In the genomic region with DNA sequence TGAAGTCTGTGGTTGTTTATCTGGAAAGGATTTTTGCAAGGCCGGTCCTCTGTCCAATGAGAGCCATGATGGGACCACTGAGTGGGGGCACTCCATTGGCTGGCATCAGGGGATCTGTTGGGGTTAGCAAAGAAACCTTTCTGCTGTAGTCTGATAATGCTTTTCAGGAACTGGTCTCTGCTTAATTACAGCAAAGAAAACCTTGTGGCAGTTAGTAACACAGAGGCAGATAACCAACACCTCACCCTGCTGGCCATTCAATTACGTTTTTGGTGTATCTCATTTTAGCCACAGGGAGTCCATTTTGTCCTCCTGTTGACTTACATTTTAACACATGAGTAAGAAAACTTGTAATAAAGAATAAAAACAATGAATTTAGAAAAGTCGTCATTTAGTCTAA, we compare ENCODE assay signal across 30 cellular contexts.
"Had no signal": no experiment of that assay in that cellular context is flagged by ENCODE, and none has a peak within 500 bp of the region (broad histone marks: within the 10 kb centered on the region; RNA-seq: fewer than 3 reads in every experiment).

No MANE protein-coding gene starts in this region.

- H3K9me3 Mint-ChIP-seq: activated CD4-positive, alpha-beta T cell treated with anti-CD3 and anti-CD28 coated beads, Interleukin-2, amount 10 ng/mL, durations not matched to agents 24 days and 14 days; activated naive CD4-positive, alpha-beta T cell treated with anti-CD3 and anti-CD28 coated beads for 36 hours had no signal

- H2AFZ ChIP-seq: PC-9 had no signal

- H3K4me2 ChIP-seq: PC-9 had no signal

- DNase-seq: activated CD4-positive, alpha-beta T cell treated with anti-CD3 and anti-CD28 coated beads, Interleukin-2, amount 10 ng/mL, durations not matched to agents 24 days and 14 days; activated CD4-positive, alpha-beta T cell treated with anti-CD3 and anti-CD28 coated beads, Interleukin-2, amount 50 U/mL, for 4 hours; activated CD8-positive, alpha-beta T cell treated with anti-CD3 and anti-CD28 coated beads for 36 hours; activated gamma-delta T cell treated with Interleukin-2 at 50 U/mL for 16 hours; activated naive CD4-positive, alpha-beta T cell treated with anti-CD3 and anti-CD28 coated beads for 36 hours; activated T-cell treated with anti-CD3 and anti-CD28 coated beads, Interleukin-2, amount 50 U/mL, for 1 hour; activated T-cell treated with anti-CD3 and anti-CD28 coated beads, Interleukin-2, amount 50 U/mL, for 72 hours; adrenal gland; body of pancreas; Karpas-422; NCI-H1105; NCI-H1417 treated with DMSO at 0.1 percent for 48 hours; NCI-H187 treated with DMSO at 0.1 percent for 48 hours; NCI-H2081 treated with DMSO at 0.1 percent for 48 hours; NCI-H226; NCI-H446 treated with DMSO at 0.1 percent for 48 hours; NCI-H524; NCI-H748 treated with DMSO at 0.1 percent for 48 hours; NK-92 treated with Interleukin-12 subunit alpha and Interleukin-12 subunit beta, amount 100 ng/mL, for 24 hours; PC-9; SW 1271; T-helper 1 cell; T-helper 2 cell; T-helper 9 cell; WERI-Rb-1 had no signal

- H3K4me1 ChIP-seq: adrenal gland, body of pancreas, breast epithelium had no signal

- H3K36me3 Mint-ChIP-seq: activated naive CD4-positive, alpha-beta T cell treated with anti-CD3 and anti-CD28 coated beads, Interleukin-2, amount 50 U/mL, for 72 hours had no signal

- H3K4me1 Mint-ChIP-seq: activated CD4-positive, alpha-beta T cell treated with anti-CD3 and anti-CD28 coated beads, Interleukin-2, amount 10 ng/mL, durations not matched to agents 24 days and 14 days had no signal

- H3K27ac Mint-ChIP-seq: activated CD4-positive, alpha-beta T cell treated with anti-CD3 and anti-CD28 coated beads, Interleukin-2, amount 10 ng/mL, durations not matched to agents 24 days and 14 days; activated CD8-positive, alpha-beta T cell treated with anti-CD3 and anti-CD28 coated beads for 36 hours; activated naive CD4-positive, alpha-beta T cell treated with anti-CD3 and anti-CD28 coated beads for 36 hours; activated naive CD4-positive, alpha-beta T cell treated with anti-CD3 and anti-CD28 coated beads, Interleukin-2, amount 50 U/mL, for 72 hours; activated T-cell treated with anti-CD3 and anti-CD28 coated beads, Interleukin-2, amount 50 U/mL, for 72 hours; activated T-helper 2 cell treated with anti-CD3 and anti-CD28 coated beads, Interferon-gamma antibody, Interleukin-2, Interleukin-4, amounts not matched to agents 10 μg/mL and 5 μg/mL and 100 μg/mL, durations not matched to agents 14 hours and 24 hours and 36 hours had no signal

- H3K36me3 ChIP-seq: adrenal gland, breast epithelium, WERI-Rb-1 had no signal

- H3K9me3 ChIP-seq: adrenal gland, body of pancreas, breast epithelium had no signal

- H3K27me3 ChIP-seq: adrenal gland, body of pancreas, breast epithelium had no signal

- ATAC-seq: activated CD8-positive, alpha-beta T cell treated with anti-CD3 and anti-CD28 coated beads for 36 hours; activated naive CD4-positive, alpha-beta T cell treated with anti-CD3 and anti-CD28 coated beads, Interleukin-2, amount 50 U/mL, for 72 hours; activated T-cell treated with anti-CD3 and anti-CD28 coated beads, Interleukin-2, amount 50 U/mL, for 72 hours; body of pancreas; Right ventricle myocardium inferior had no signal

- H3K27me3 Mint-ChIP-seq: activated CD4-positive, alpha-beta T cell treated with anti-CD3 and anti-CD28 coated beads, Interleukin-2, amount 10 ng/mL, durations not matched to agents 24 days and 14 days; activated CD8-positive, alpha-beta T cell treated with anti-CD3 and anti-CD28 coated beads for 36 hours had no signal

- H3K4me3 Mint-ChIP-seq: activated CD4-positive, alpha-beta T cell treated with anti-CD3 and anti-CD28 coated beads, Interleukin-2, amount 10 ng/mL, durations not matched to agents 24 days and 14 days; activated CD8-positive, alpha-beta T cell treated with anti-CD3 and anti-CD28 coated beads for 36 hours; activated naive CD4-positive, alpha-beta T cell treated with anti-CD3 and anti-CD28 coated beads for 36 hours; activated T-cell treated with anti-CD3 and anti-CD28 coated beads, Interleukin-2, amount 50 U/mL, for 72 hours had no signal

- H3K27ac ChIP-seq: adrenal gland, body of pancreas, breast epithelium, PC-9, RWPE1, WERI-Rb-1 had no signal

- H3K4me3 ChIP-seq: adrenal gland, body of pancreas, breast epithelium, PC-9 had no signal
